Comparison of ENCODE assay signal across 1 cellular context in the genomic region with DNA sequence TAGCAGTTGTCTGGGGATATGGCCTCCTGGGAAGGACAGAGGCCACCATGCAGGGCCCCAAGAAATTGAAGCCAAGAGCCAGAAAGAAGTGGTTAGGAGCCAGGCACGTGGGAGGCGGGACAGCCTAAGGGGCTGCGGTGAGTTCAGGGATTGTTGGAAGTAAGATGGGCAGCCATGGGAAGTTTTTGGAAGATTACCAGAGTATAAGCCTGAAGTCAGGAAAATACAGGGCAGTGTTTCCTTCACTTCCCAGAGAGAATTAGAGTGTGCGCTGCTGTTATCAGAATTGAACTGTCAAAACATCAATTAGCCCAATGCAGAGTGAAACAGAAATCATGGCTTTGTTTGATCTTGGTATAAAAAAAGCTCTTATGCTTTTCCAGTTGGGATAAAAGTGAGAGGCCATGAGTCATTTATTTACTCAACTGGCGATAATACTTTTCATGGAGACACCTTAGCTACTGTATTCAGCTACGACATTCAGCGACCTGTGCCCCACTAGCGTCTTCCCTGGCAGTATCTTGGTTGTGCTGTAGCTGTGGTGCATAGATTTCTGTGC.
TF ChIP-seq lines count a peak whose summit lies in the region.

No MANE protein-coding gene starts in this region.

TF ChIP-seq in HEK293, 187 proteins besides CTCF, POLR2A, EP300 and RAD21 (continued from another document):
- TF ChIP-seq, protein P1, sequence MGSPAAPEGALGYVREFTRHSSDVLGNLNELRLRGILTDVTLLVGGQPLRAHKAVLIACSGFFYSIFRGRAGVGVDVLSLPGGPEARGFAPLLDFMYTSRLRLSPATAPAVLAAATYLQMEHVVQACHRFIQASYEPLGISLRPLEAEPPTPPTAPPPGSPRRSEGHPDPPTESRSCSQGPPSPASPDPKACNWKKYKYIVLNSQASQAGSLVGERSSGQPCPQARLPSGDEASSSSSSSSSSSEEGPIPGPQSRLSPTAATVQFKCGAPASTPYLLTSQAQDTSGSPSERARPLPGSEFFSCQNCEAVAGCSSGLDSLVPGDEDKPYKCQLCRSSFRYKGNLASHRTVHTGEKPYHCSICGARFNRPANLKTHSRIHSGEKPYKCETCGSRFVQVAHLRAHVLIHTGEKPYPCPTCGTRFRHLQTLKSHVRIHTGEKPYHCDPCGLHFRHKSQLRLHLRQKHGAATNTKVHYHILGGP (tag by site-specific recombination; IDR thresholded peaks at IDR 0.05), result no peak
- no peak for TF ChIP-seq ZNF155 (tag by site-specific recombination; IDR thresholded peaks at IDR 0.05)
- TF ChIP-seq ZNF621 (tag by site-specific recombination; IDR thresholded peaks at IDR 0.05), result no peak
- TF ChIP-seq ZNF660 (tag by site-specific recombination; IDR thresholded peaks at IDR 0.05), result peak; percentile 15; the same call in 1 of the 2 replicates
- TF ChIP-seq ZNF37A (tag by site-specific recombination; IDR thresholded peaks at IDR 0.05), result no peak
- TF ChIP-seq, protein P2, sequence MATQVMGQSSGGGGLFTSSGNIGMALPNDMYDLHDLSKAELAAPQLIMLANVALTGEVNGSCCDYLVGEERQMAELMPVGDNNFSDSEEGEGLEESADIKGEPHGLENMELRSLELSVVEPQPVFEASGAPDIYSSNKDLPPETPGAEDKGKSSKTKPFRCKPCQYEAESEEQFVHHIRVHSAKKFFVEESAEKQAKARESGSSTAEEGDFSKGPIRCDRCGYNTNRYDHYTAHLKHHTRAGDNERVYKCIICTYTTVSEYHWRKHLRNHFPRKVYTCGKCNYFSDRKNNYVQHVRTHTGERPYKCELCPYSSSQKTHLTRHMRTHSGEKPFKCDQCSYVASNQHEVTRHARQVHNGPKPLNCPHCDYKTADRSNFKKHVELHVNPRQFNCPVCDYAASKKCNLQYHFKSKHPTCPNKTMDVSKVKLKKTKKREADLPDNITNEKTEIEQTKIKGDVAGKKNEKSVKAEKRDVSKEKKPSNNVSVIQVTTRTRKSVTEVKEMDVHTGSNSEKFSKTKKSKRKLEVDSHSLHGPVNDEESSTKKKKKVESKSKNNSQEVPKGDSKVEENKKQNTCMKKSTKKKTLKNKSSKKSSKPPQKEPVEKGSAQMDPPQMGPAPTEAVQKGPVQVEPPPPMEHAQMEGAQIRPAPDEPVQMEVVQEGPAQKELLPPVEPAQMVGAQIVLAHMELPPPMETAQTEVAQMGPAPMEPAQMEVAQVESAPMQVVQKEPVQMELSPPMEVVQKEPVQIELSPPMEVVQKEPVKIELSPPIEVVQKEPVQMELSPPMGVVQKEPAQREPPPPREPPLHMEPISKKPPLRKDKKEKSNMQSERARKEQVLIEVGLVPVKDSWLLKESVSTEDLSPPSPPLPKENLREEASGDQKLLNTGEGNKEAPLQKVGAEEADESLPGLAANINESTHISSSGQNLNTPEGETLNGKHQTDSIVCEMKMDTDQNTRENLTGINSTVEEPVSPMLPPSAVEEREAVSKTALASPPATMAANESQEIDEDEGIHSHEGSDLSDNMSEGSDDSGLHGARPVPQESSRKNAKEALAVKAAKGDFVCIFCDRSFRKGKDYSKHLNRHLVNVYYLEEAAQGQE (tag by site-specific recombination; IDR thresholded peaks at IDR 0.05), result peak; percentile 7; the same call in 1 of the 2 replicates
- TF ChIP-seq, protein P3, sequence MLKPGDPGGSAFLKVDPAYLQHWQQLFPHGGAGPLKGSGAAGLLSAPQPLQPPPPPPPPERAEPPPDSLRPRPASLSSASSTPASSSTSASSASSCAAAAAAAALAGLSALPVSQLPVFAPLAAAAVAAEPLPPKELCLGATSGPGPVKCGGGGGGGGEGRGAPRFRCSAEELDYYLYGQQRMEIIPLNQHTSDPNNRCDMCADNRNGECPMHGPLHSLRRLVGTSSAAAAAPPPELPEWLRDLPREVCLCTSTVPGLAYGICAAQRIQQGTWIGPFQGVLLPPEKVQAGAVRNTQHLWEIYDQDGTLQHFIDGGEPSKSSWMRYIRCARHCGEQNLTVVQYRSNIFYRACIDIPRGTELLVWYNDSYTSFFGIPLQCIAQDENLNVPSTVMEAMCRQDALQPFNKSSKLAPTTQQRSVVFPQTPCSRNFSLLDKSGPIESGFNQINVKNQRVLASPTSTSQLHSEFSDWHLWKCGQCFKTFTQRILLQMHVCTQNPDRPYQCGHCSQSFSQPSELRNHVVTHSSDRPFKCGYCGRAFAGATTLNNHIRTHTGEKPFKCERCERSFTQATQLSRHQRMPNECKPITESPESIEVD (tag by site-specific recombination; IDR thresholded peaks at IDR 0.05), result peak; percentile 95
- TF ChIP-seq ZNF239 (tag by site-specific recombination; IDR thresholded peaks at IDR 0.05), result no peak
- no peak for TF ChIP-seq ZNF747 (tag by site-specific recombination; IDR thresholded peaks at IDR 0.05)
- TF ChIP-seq HOXC10 (CRISPR knock-in tag; IDR thresholded peaks at IDR 0.05), result no peak
- peak; percentile 36; the same call in 1 of the 2 replicates for TF ChIP-seq ZSCAN30 (tag by site-specific recombination; IDR thresholded peaks at IDR 0.05)
- 0 out of 2 replicates have a peak, but pooled peaks have one; percentile 43 for TF ChIP-seq WT1 (tag by site-specific recombination; IDR thresholded peaks at IDR 0.05)
- TF ChIP-seq ZNF76 (tag by site-specific recombination; IDR thresholded peaks at IDR 0.05; ENCODE audit: borderline replicate concordance, low read depth), result peak; percentile 48; the same call in 1 of the 2 replicates
- peak; percentile 77 for TF ChIP-seq ZBTB48 (tag by site-specific recombination; IDR thresholded peaks at IDR 0.05)
- TF ChIP-seq, protein P4, sequence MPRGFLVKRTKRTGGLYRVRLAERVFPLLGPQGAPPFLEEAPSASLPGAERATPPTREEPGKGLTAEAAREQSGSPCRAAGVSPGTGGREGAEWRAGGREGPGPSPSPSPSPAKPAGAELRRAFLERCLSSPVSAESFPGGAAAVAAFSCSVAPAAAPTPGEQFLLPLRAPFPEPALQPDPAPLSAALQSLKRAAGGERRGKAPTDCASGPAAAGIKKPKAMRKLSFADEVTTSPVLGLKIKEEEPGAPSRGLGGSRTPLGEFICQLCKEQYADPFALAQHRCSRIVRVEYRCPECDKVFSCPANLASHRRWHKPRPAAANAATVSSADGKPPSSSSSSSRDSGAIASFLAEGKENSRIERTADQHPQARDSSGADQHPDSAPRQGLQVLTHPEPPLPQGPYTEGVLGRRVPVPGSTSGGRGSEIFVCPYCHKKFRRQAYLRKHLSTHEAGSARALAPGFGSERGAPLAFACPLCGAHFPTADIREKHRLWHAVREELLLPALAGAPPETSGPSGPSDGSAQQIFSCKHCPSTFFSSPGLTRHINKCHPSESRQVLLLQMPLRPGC (tag by site-specific recombination; IDR thresholded peaks at IDR 0.05), result 0 out of 2 replicates have a peak, but pooled peaks have one; percentile 13
- no peak for TF ChIP-seq HOXA7 (CRISPR knock-in tag; IDR thresholded peaks at IDR 0.05; ENCODE audit: borderline replicate concordance)
- TF ChIP-seq ZNF248 (tag by site-specific recombination; IDR thresholded peaks at IDR 0.05), result no peak
- no peak for TF ChIP-seq SALL2 (tag by site-specific recombination; IDR thresholded peaks at IDR 0.05; ENCODE audit: borderline replicate concordance)
TF ChIP-seq in HEK293: peak in this region for 33.
